10 cellular contexts compared by ENCODE assay signal in genomic region chr5:132264546-132265335, GRCh38. TPM values are rescaled to one million over a fixed set of nuclear protein-coding genes. Genes with fewer than 3 reads are reported as not detected.
DNase-seq lines count a peak whose midpoint lies in the region; ATAC-seq and TF ChIP-seq lines count a peak whose summit lies in the region.
"Had no signal": no experiment of that assay in that cellular context is flagged by ENCODE, and none has a peak within 500 bp of the region (broad histone marks: within the 10 kb centered on the region; RNA-seq: fewer than 3 reads in every experiment).

No MANE protein-coding gene starts in this region.

- no peak overlapping the region for H3K4me3 ChIP-seq in right cardiac atrium (ENCODE audit: low read length)
- H3K4me3 ChIP-seq in ovary = no peak overlapping the region
- no peak overlapping the region for H3K4me3 ChIP-seq in uterus

- H3K9me3 ChIP-seq in right cardiac atrium (ENCODE audit: control insufficient read depth, low read length) = no peaks in the 10 kb centered on the region
- H3K9me3 ChIP-seq in ovary = no peaks in the 10 kb centered on the region
- no peaks in the 10 kb centered on the region for H3K9me3 ChIP-seq in uterus
- H3K9me3 ChIP-seq: BE2C had no signal

- H3K36me3 ChIP-seq in ovary (no peaks in the 10 kb centered on the region), uterus (no peaks in the 10 kb centered on the region)

- no peak for TF ChIP-seq EP300 in ovary (IDR thresholded peaks at IDR 0.05)

- no peak for TF ChIP-seq CTCF in ovary (IDR thresholded peaks at IDR 0.05)
- no peak for TF ChIP-seq CTCF in uterus (IDR thresholded peaks at IDR 0.05)

- H3K27ac ChIP-seq in right cardiac atrium (ENCODE audit: low read length) (peak overlapping the region; percentile 48), epithelial cell of prostate (peak overlapping the region; percentile 48), ovary (peak overlapping the region; percentile 55 to 59), uterus (peak overlapping the region; percentile 96 to 99)
- H3K27ac ChIP-seq: KMS-11 had no signal

- ATAC-seq in right cardiac atrium (no peak), Right ventricle myocardium superior (ENCODE audit: poor library complexity) (no peak), GM18861 (IDR thresholded peaks at IDR 0.05; ENCODE audit: unreplicated experiment) (no peak)

- DNase-seq in right cardiac atrium = no peak
- no peak for DNase-seq in Right ventricle myocardium superior
- DNase-seq in epithelial cell of prostate (ENCODE audit: low read depth, low spot score) = no peak
- DNase-seq in ovary = no peak
- peak; percentile 63 to 78 for DNase-seq in uterus
- no peak for DNase-seq in glomerular visceral epithelial cell (ENCODE audit: extremely low spot score)
- DNase-seq in NCI-H2196 (lab: John Stamatoyannopoulos, UW; ENCODE audit: unreplicated experiment) = no peak
- DNase-seq: BE2C had no signal

- H3K27me3 ChIP-seq in right cardiac atrium (ENCODE audit: control insufficient read depth, insufficient read depth) (no peaks in the 10 kb centered on the region), ovary (no peaks in the 10 kb centered on the region), uterus (no peaks in the 10 kb centered on the region)
- H3K27me3 ChIP-seq: BE2C had no signal

- no peak for TF ChIP-seq POLR2A in ovary (IDR thresholded peaks at IDR 0.05)
- TF ChIP-seq POLR2A in uterus (IDR thresholded peaks at IDR 0.05) = no peak

- WGBS in right cardiac atrium = 68% methylated on average over 4 of the region's 4 CpGs
- WGBS in ovary, 3 donors = 52 to 61% (median 60%) methylated on average over 4 of the region's 4 CpGs

- H3K4me1 ChIP-seq in right cardiac atrium (ENCODE audit: control insufficient read depth, insufficient read depth, low read length) = peaks cover 39% of the 10 kb centered on the region
- peaks cover 23% of the 10 kb centered on the region for H3K4me1 ChIP-seq in ovary (ENCODE audit: insufficient read depth)
- peaks cover 40 to 79% of the 10 kb centered on the region in 2 donors for H3K4me1 ChIP-seq in uterus

- intact Hi-C loops in right cardiac atrium (cut with DNase I) (no loop called here), Right ventricle myocardium superior (cut with DNase I) (no loop called here), ovary (cut with DNase I) (no loop called here), uterus (cut with DNase I; ENCODE audit: low total_unique reads) (no loop called here)

RNA-seq across cellular contexts. Expression of gene PDLIM4, which starts 7.2 kb away (rescaled TPM):
- 100 to 1,000 TPM in 1 of 4 donors, 10 to 100 TPM in 3; 47.8 to 113 (median 54.3) TPM for total RNA-seq in right cardiac atrium
- 35.0 TPM for polyA plus RNA-seq in right cardiac atrium
- 5.2 TPM for total RNA-seq in Right ventricle myocardium superior
- 10 to 100 TPM; 17.9 to 63.4 (median 45.4) TPM for total RNA-seq in ovary
- 10 to 100 TPM in 1 of 2 donors, 1 to 10 TPM in 1; 3.4 to 25.9 TPM for polyA plus RNA-seq in ovary
- total RNA-seq in uterus = 100 to 1,000 TPM in 1 of 4 donors, 10 to 100 TPM in 3; 14.1 to 148 (median 45.3) TPM

RNA-seq across cellular contexts. Expression of gene SLC22A4, which starts 29.5 kb away (rescaled TPM):
- 1 to 10 TPM; 1.9 to 6.5 (median 2.4) TPM for total RNA-seq in right cardiac atrium
- polyA plus RNA-seq in right cardiac atrium = 0.86 TPM
- 1.6 TPM for total RNA-seq in Right ventricle myocardium superior
- 1 to 10 TPM in 6 of 7 donors, under 1 TPM in 1; 0.72 to 7.7 (median 3.0) TPM for total RNA-seq in ovary
- 1 to 10 TPM; 1.1 to 1.7 TPM for polyA plus RNA-seq in ovary
- 1 to 10 TPM in 3 of 4 donors, under 1 TPM in 1; 0.26 to 4.5 (median 2.3) TPM for total RNA-seq in uterus

RNA-seq across cellular contexts. Expression of gene P4HA2, which starts 37.1 kb away (rescaled TPM):
- 100 to 1,000 TPM in 1 of 4 donors, 10 to 100 TPM in 3; 58.9 to 103 (median 71.8) TPM for total RNA-seq in right cardiac atrium
- polyA plus RNA-seq in right cardiac atrium = 51.9 TPM
- total RNA-seq in Right ventricle myocardium superior = 77.2 TPM
- total RNA-seq in ovary = 10 to 100 TPM in 5 of 7 donors, 1 to 10 TPM in 2; 3.9 to 36.9 (median 15.4) TPM
- 10 to 100 TPM in 1 of 2 donors, 1 to 10 TPM in 1; 4.6 to 25.8 TPM for polyA plus RNA-seq in ovary
- total RNA-seq in uterus = 100 to 1,000 TPM in 1 of 4 donors, 10 to 100 TPM in 3; 19.4 to 112 (median 85.2) TPM

Comparison
In these comparisons a context has a peak if more than half of its experiments do, and no peak if none do; other contexts are left out.
1. DNase-seq: peak in uterus (2 of 2); none in right cardiac atrium (0 of 3), Right ventricle myocardium superior (single experiment), epithelial cell of prostate (single experiment), ovary (0 of 5), glomerular visceral epithelial cell (single experiment) and NCI-H2196 (single experiment).
2. Peak in every context shown above with its lines, with median percentiles within 50 percentile points of each other: H3K27ac ChIP-seq.